17 cellular contexts compared by ENCODE assay signal in the genomic region with DNA sequence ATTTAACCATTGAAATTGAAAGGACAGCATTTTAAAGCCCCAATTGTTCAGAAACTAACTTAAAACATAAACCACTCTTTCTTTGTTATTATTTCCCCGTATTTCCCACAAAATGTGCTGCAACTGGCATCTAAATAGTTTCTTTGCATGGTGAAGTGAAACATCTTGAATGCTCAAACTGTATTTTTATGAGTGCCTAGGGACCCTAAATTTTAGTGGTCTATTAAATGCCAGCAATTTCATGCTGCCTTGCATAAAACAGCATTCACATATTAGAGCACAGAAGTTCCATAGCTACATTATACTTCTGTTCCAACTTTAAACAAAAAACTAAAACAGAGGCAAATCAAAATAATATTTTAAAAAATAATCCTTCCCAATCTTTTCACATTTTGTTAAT. TPM values are rescaled to one million over a fixed set of nuclear protein-coding genes. Genes with fewer than 3 reads are reported as not detected.
DNase-seq lines count a peak whose midpoint lies in the region; TF ChIP-seq lines count a peak whose summit lies in the region.
"Had no signal": no experiment of that assay in that cellular context is flagged by ENCODE, and none has a peak within 500 bp of the region (broad histone marks: within the 10 kb centered on the region; RNA-seq: fewer than 3 reads in every experiment).

No MANE protein-coding gene starts in this region.

- WGBS in smooth muscle cell (ENCODE audit: low lambda C conversion rate), result 92% methylated on average over 1 of the region's 1 CpG

- H3K9ac ChIP-seq in Karpas-422 (ENCODE audit: low read length), result no peak overlapping the region
- H3K9ac ChIP-seq in SK-N-MC (ENCODE audit: insufficient read length), result no peak overlapping the region
- no peak overlapping the region for H3K9ac ChIP-seq in smooth muscle cell (ENCODE audit: low read depth)
- H3K9ac ChIP-seq: BLaER1 treated with 17β-estradiol and CSF1 and Interleukin-3, amounts not matched to agents 10 nM and 100 nM had no signal

- H3F3A ChIP-seq in smooth muscle cell (ENCODE audit: low read depth), result peaks cover 12% of the 10 kb centered on the region

- H3K4me1 ChIP-seq in A673 (ENCODE audit: insufficient read depth, low read length, poor library complexity, severe bottlenecking) (peaks cover 40% of the 10 kb centered on the region), Karpas-422 (ENCODE audit: low read length) (peaks cover 59% of the 10 kb centered on the region), smooth muscle cell (ENCODE audit: low read depth) (peaks cover 37% of the 10 kb centered on the region)

- intact Hi-C loops in A673 (cut with micrococcal nuclease; ENCODE audit: unreplicated experiment), result no loop called here

- H3K79me2 ChIP-seq in Karpas-422 (ENCODE audit: low read length) (peaks cover 93% of the 10 kb centered on the region), smooth muscle cell (ENCODE audit: low read depth) (peaks cover 56% of the 10 kb centered on the region)

- H3K4me3 ChIP-seq in A673 (ENCODE audit: low read depth, low read length, poor library complexity, severe bottlenecking) (no peak overlapping the region), Karpas-422 (ENCODE audit: low read length) (no peak overlapping the region), SK-N-MC (peak overlapping the region; percentile 43), smooth muscle cell (no peak overlapping the region), coronary artery (no peak overlapping the region)
- H3K4me3 ChIP-seq: A549; BLaER1 treated with 17β-estradiol and CSF1 and Interleukin-3, amounts not matched to agents 10 nM and 100 nM had no signal

- POLR2A ChIA-PET in A673 (lab: Charles Lee; ENCODE audit: low non-redundant PET), result no interaction called here

- no peak overlapping the region for H3K27ac ChIP-seq in A673 (ENCODE audit: low read depth, low read length, poor library complexity, severe bottlenecking)
- H3K27ac ChIP-seq in Karpas-422 (ENCODE audit: low read length), result peak overlapping the region; percentile 21
- H3K27ac ChIP-seq in SK-N-MC, result peak overlapping the region; percentile 82
- H3K27ac ChIP-seq in smooth muscle cell (ENCODE audit: low read depth), result peak overlapping the region; percentile 79
- H3K27ac ChIP-seq in coronary artery, result no peak overlapping the region
- H3K27ac ChIP-seq: 22Rv1; A549; BLaER1 treated with 17β-estradiol and CSF1 and Interleukin-3, amounts not matched to agents 10 nM and 100 nM had no signal

- DNase-seq in A673 (ENCODE audit: low spot score), result peak; percentile 47
- DNase-seq in Karpas-422, result no peak
- peak; percentile 59 for DNase-seq in SK-N-MC (ENCODE audit: low read depth, low spot score)
- no peak for DNase-seq in smooth muscle cell (lab: John Stamatoyannopoulos, UW; ENCODE audit: unreplicated experiment)
- DNase-seq in coronary artery (ENCODE audit: low spot score), result no peak
- DNase-seq in NK-92 treated with Interleukin-12 subunit alpha and Interleukin-12 subunit beta, amount 100 ng/mL, for 24 hours (lab: John Stamatoyannopoulos, UW), result no peak
- no peak for DNase-seq in GM19240 (ENCODE audit: insufficient read length, low spot score)
- DNase-seq: Calu3; CD8-positive, alpha-beta T cell; DMS79 treated with DMSO at 0.1 percent for 48 hours; GF-D8; GOT3; H7; IMR-90 had no signal

- BruUV-seq in A673 (replicated peaks; lab: Mats Ljungman, UMichigan), result no TSS peak

- H4K20me1 ChIP-seq in Karpas-422 (ENCODE audit: insufficient read depth, low read depth, low read length) (no peaks in the 10 kb centered on the region; the same call in 1 of the 2 replicates), smooth muscle cell (ENCODE audit: low read depth) (peaks cover 14% of the 10 kb centered on the region)

- CTCF ChIA-PET in A673 (lab: Charles Lee), result no interaction called here

- H3K27me3 ChIP-seq in A673 (replicated peaks; ENCODE audit: insufficient read depth, low read depth, low read length, poor library complexity) (no peaks in the 10 kb centered on the region), Karpas-422 (ENCODE audit: low read length) (no peaks in the 10 kb centered on the region), smooth muscle cell (ENCODE audit: low read depth) (no peaks in the 10 kb centered on the region)
- H3K27me3 ChIP-seq: BLaER1 treated with 17β-estradiol and CSF1 and Interleukin-3, amounts not matched to agents 10 nM and 100 nM had no signal

- H2AFZ ChIP-seq in Karpas-422 (ENCODE audit: low read length), result no peak overlapping the region
- H2AFZ ChIP-seq in smooth muscle cell (ENCODE audit: low read depth), result no peak overlapping the region

- H3K4me2 ChIP-seq in Karpas-422 (ENCODE audit: low read depth, low read length, poor library complexity, severe bottlenecking) (peak overlapping the region; percentile 9), smooth muscle cell (no peak overlapping the region)
- H3K4me2 ChIP-seq: A549; BLaER1 treated with 17β-estradiol and CSF1 and Interleukin-3, amounts not matched to agents 10 nM and 100 nM had no signal

- H3K9me2 ChIP-seq in Karpas-422 (replicated peaks; ENCODE audit: insufficient read depth, low read length), result no peaks in the 10 kb centered on the region

- TF ChIP-seq CTCF in A673 (conservative IDR thresholded peaks at IDR 0.05; ENCODE audit: low read depth, low read length) (no peak), smooth muscle cell (IDR thresholded peaks at IDR 0.05; ENCODE audit: borderline replicate concordance, insufficient read depth, poor library complexity, severe bottlenecking) (no peak), coronary artery (IDR thresholded peaks at IDR 0.05) (no peak)

- H3K36me3 ChIP-seq in A673 (ENCODE audit: insufficient read depth, low read length, poor library complexity, severe bottlenecking), result no peaks in the 10 kb centered on the region
- peaks cover 42% of the 10 kb centered on the region for H3K36me3 ChIP-seq in Karpas-422 (ENCODE audit: insufficient read depth, low read length)
- peaks cover 12% of the 10 kb centered on the region for H3K36me3 ChIP-seq in SK-N-MC (ENCODE audit: insufficient read depth, low read length)
- no peaks in the 10 kb centered on the region for H3K36me3 ChIP-seq in smooth muscle cell (ENCODE audit: low read depth)

- H3K9me3 ChIP-seq in A673 (ENCODE audit: low read depth, low read length, poor library complexity, severe bottlenecking) (no peaks in the 10 kb centered on the region), Karpas-422 (ENCODE audit: low read length) (no peaks in the 10 kb centered on the region), SK-N-MC (ENCODE audit: low read depth, low read length) (no peaks in the 10 kb centered on the region), smooth muscle cell (replicated peaks; ENCODE audit: low read depth) (no peaks in the 10 kb centered on the region)
- H3K9me3 ChIP-seq: A549; BLaER1 treated with 17β-estradiol and CSF1 and Interleukin-3, amounts not matched to agents 10 nM and 100 nM had no signal

RNA-seq across cellular contexts. Expression of a gene that starts 5.4 kb away (rescaled TPM):
- 22.6 and 24.8 TPM in 2 replicates for total RNA-seq in A673 (2021)
- 29.8 and 61.8 TPM in 2 replicates for total RNA-seq in Karpas-422 (2014; rRNA removed; shearing (Covaris generic); ENCODE audit: low replicate concordance)
- total RNA-seq in smooth muscle cell, result 37.2 and 40.7 TPM in 2 replicates
- polyA plus RNA-seq in smooth muscle cell, result 32.8 and 36.8 TPM in 2 replicates

Comparison
In these comparisons a context has a peak if more than half of its experiments do, and no peak if none do; other contexts are left out.
1. DNase-seq: peak in A673 (single experiment) and SK-N-MC (single experiment); none in Karpas-422 (single experiment), smooth muscle cell (single experiment), coronary artery (single experiment), NK-92 treated with Interleukin-12 subunit alpha and Interleukin-12 subunit beta, amount 100 ng/mL, for 24 hours (single experiment) and GM19240 (single experiment).
2. H3K27ac ChIP-seq: peak in Karpas-422 (single experiment), SK-N-MC (single experiment) and smooth muscle cell (single experiment); none in A673 (single experiment) and coronary artery (0 of 2).